Comparison of ENCODE assay signal across 17 cellular contexts in genomic region chr21:34180826-34181359, GRCh38.
DNase-seq lines count a peak whose midpoint lies in the region; ATAC-seq and TF ChIP-seq lines count a peak whose summit lies in the region.
"Had no signal": no experiment of that assay in that cellular context is flagged by ENCODE, and none has a peak within 500 bp of the region (broad histone marks: within the 10 kb centered on the region; RNA-seq: fewer than 3 reads in every experiment).

No MANE protein-coding gene starts in this region.

- no peak overlapping the region for H3K23ac ChIP-seq in mesenchymal stem cell (ENCODE audit: low read length in 2 of 2)

- no peak overlapping the region for H4K8ac ChIP-seq in mesenchymal stem cell (ENCODE audit: low read length)

- H2BK12ac ChIP-seq in mesenchymal stem cell (ENCODE audit: low read length in 2 of 2): no peak overlapping the region

- no peak overlapping the region for H3K18ac ChIP-seq in mesenchymal stem cell (ENCODE audit: low read depth in 1 of 2, low read length in 2 of 2)

- H2BK120ac ChIP-seq in mesenchymal stem cell (ENCODE audit: low read depth, low read length): no peak overlapping the region

- no peaks in the 10 kb centered on the region for H3K9me3 Mint-ChIP-seq in nephron

- peaks cover 3% of the 10 kb centered on the region for H3K36me3 Mint-ChIP-seq in nephron (ENCODE audit: low read depth)

- no peak overlapping the region for H3K4ac ChIP-seq in mesenchymal stem cell (ENCODE audit: low read depth in 1 of 2, low read length in 2 of 2)

- no peak overlapping the region for H2BK5ac ChIP-seq in mesenchymal stem cell (ENCODE audit: low read depth, low read length, poor library complexity, severe bottlenecking)

- peaks cover 1 to 34% of the 10 kb centered on the region in 2 donors for H3K4me1 ChIP-seq in ascending aorta
- H3K4me1 ChIP-seq in thyroid gland: peaks cover 23 to 27% of the 10 kb centered on the region in 2 donors
- no peaks in the 10 kb centered on the region for H3K4me1 ChIP-seq in mesenchymal stem cell (ENCODE audit: control insufficient read depth, insufficient read depth, low read depth, low read length)
- peaks cover 0 to 2% of the 10 kb centered on the region in 2 experiments; a peak in 1 of 4 replicates for H3K4me1 ChIP-seq in SK-N-SH (ENCODE audit: control insufficient read depth in 1 of 2, insufficient read depth in 2 of 2, low read depth in 1 of 2, low read length in 1 of 2)
- H3K4me1 ChIP-seq: BLaER1, pancreas had no signal

- H4K91ac ChIP-seq in mesenchymal stem cell (ENCODE audit: low read length): no peak overlapping the region

- peak overlapping the region; percentile 54 to 85 (median 70) for H3K27ac Mint-ChIP-seq in nephron
- H3K27ac Mint-ChIP-seq: activated T-helper 2 cell treated with anti-CD3 and anti-CD28 coated beads, Interferon-gamma antibody, Interleukin-2, Interleukin-4, amounts not matched to agents 10 μg/mL and 5 μg/mL and 100 μg/mL, durations not matched to agents 14 hours and 24 hours and 36 hours had no signal

- H2AFZ ChIP-seq in mesenchymal stem cell (ENCODE audit: low read depth, low read length) (no peak overlapping the region), SK-N-SH (ENCODE audit: low read depth) (no peak overlapping the region)

- H3K4me3 ChIP-seq in ascending aorta (peak overlapping the region; percentile 29 to 53), thyroid gland (replicated peaks in 1 of 3) (no peak overlapping the region), mesenchymal stem cell (ENCODE audit: insufficient read depth in 1 of 2, low read depth in 1 of 2, low read length in 2 of 2) (no peak overlapping the region), SK-N-SH (ENCODE audit: low read depth in 2 of 2, low read length in 1 of 2) (no peak overlapping the region)
- H3K4me3 ChIP-seq: BLaER1 had no signal

- no peak overlapping the region for H2BK15ac ChIP-seq in mesenchymal stem cell (ENCODE audit: low read depth, poor library complexity, severe bottlenecking)

- H2AK5ac ChIP-seq in mesenchymal stem cell (ENCODE audit: low read length, severe bottlenecking): no peak overlapping the region

- TF ChIP-seq POLR2A in thyroid gland (IDR thresholded peaks at IDR 0.05): peak in 1 of 2 donors; percentile 15

- H3K9me3 ChIP-seq in ascending aorta (no peaks in the 10 kb centered on the region), thyroid gland (no peaks in the 10 kb centered on the region), mesenchymal stem cell (ENCODE audit: control insufficient read depth, low read length) (no peaks in the 10 kb centered on the region), SK-N-SH (no peaks in the 10 kb centered on the region)
- H3K9me3 ChIP-seq: BLaER1, pancreas had no signal

- no peak overlapping the region for H3K4me2 ChIP-seq in mesenchymal stem cell (ENCODE audit: low read length, poor library complexity, severe bottlenecking)
- no peak overlapping the region for H3K4me2 ChIP-seq in SK-N-SH
- H3K4me2 ChIP-seq: BLaER1 had no signal

- ATAC-seq in left cardiac atrium (peak; percentile 36 to 39), HG02642 (IDR thresholded peaks at IDR 0.05; ENCODE audit: poor library complexity, unreplicated experiment) (no peak)
- ATAC-seq in stimulated activated naive CD8-positive, alpha-beta T cell treated with anti-CD3 and anti-CD28 coated beads, Interleukin-15, Interleukin-2, amounts not matched to agents 100 U/mL and 50 U/mL, for 24 hours: no peak

- H3F3A ChIP-seq in SK-N-SH (replicated peaks; ENCODE audit: insufficient read depth): no peaks in the 10 kb centered on the region

- no peak for TF ChIP-seq RAD21 in SK-N-SH (IDR thresholded peaks at IDR 0.05; ENCODE audit: low read length)

- POLR2A ChIA-PET in SK-N-SH (lab: Yijun Ruan, JAX): no interaction called here

- intact Hi-C loops in ascending aorta (cut with DNase I): no loop called here
- intact Hi-C loops in left cardiac atrium (cut with DNase I): no loop called here
- intact Hi-C loops in thyroid gland (cut with DNase I): no loop called here

- no peak overlapping the region for H3K14ac ChIP-seq in mesenchymal stem cell (ENCODE audit: low read length in 2 of 2)

- no peaks in the 10 kb centered on the region for H4K20me1 ChIP-seq in SK-N-SH (ENCODE audit: insufficient read depth)
- H4K20me1 ChIP-seq: BLaER1 had no signal

- TF ChIP-seq EP300 in SK-N-SH (IDR thresholded peaks at IDR 0.05; ENCODE audit: borderline replicate concordance in 1 of 2, low read depth in 1 of 2, low read length in 1 of 2): no peak

- DNase-seq in ascending aorta (ENCODE audit: low spot score in 2 of 2): no peak
- no peak for DNase-seq in left cardiac atrium
- DNase-seq in thyroid gland: peak; percentile 23 to 41
- no peak for DNase-seq in mesenchymal stem cell
- no peak for DNase-seq in stimulated activated naive CD8-positive, alpha-beta T cell treated with anti-CD3 and anti-CD28 coated beads, Interleukin-15, Interleukin-2, amounts not matched to agents 100 U/mL and 50 U/mL, for 24 hours
- DNase-seq in SK-N-SH: no peak
- DNase-seq: activated CD4-positive, alpha-beta T cell treated with anti-CD3 and anti-CD28 coated beads, Interleukin-2, amount 50 U/mL, for 4 hours; DMS79; glutamatergic neuron; mammary epithelial cell; NCI-H1417 treated with DMSO at 0.1 percent for 48 hours; pancreas; T1000 had no signal

- H3K36me3 ChIP-seq in ascending aorta: no peaks in the 10 kb centered on the region
- no peaks in the 10 kb centered on the region for H3K36me3 ChIP-seq in thyroid gland
- H3K36me3 ChIP-seq in mesenchymal stem cell (ENCODE audit: control insufficient read depth in 1 of 2, insufficient read depth in 2 of 2, low read depth in 1 of 2, low read length in 2 of 2): peaks cover 3 to 5% of the 10 kb centered on the region in 2 experiments
- H3K36me3 ChIP-seq in SK-N-SH (replicated peaks in 1 of 2; ENCODE audit: control insufficient read depth in 1 of 2, insufficient read depth in 2 of 2, low read length in 1 of 2): no peaks in the 10 kb centered on the region
- H3K36me3 ChIP-seq: BLaER1, pancreas had no signal

- 14 to 29% methylated on average over 10 of the region's 10 CpGs for WGBS in thyroid gland, 2 donors
- 71% methylated on average over 9 of the region's 10 CpGs for WGBS in mesenchymal stem cell
- 93% methylated on average over 10 of the region's 10 CpGs for WGBS in SK-N-SH (ENCODE audit: low lambda C conversion rate)

- H3K4me1 Mint-ChIP-seq in nephron: peaks cover 38% of the 10 kb centered on the region

- H3K9ac ChIP-seq in mesenchymal stem cell (ENCODE audit: low read length): no peak overlapping the region
- H3K9ac ChIP-seq in SK-N-SH: no peak overlapping the region
- H3K9ac ChIP-seq: BLaER1 had no signal

- TF ChIP-seq CTCF in ascending aorta (IDR thresholded peaks at IDR 0.05) (peak in 1 of 3 experiments; percentile 5), nephron (IDR thresholded peaks at IDR 0.05; ENCODE audit: unreplicated experiment in 3 of 3) (no peak), thyroid gland (IDR thresholded peaks at IDR 0.05) (peak in 1 of 6 experiments; percentile 17), SK-N-SH (IDR thresholded peaks at IDR 0.05) (no peak)

- H3K27me3 ChIP-seq in ascending aorta (no peaks in the 10 kb centered on the region), thyroid gland (no peaks in the 10 kb centered on the region), mesenchymal stem cell (ENCODE audit: control insufficient read depth in 1 of 2, insufficient read depth in 1 of 2, low read length in 2 of 2) (no peaks in the 10 kb centered on the region), SK-N-SH (ENCODE audit: insufficient read depth) (no peaks in the 10 kb centered on the region)
- H3K27me3 ChIP-seq: BLaER1, pancreas had no signal

- peak overlapping the region; percentile 75 to 84 for H3K27ac ChIP-seq in ascending aorta
- H3K27ac ChIP-seq in thyroid gland: peak overlapping the region; percentile 50 to 91 (median 65)
- H3K27ac ChIP-seq in mesenchymal stem cell (ENCODE audit: low read length, poor library complexity, severe bottlenecking): no peak overlapping the region
- H3K27ac ChIP-seq in SK-N-SH (ENCODE audit: low read depth in 2 of 2, low read length in 1 of 2): no peak overlapping the region
- H3K27ac ChIP-seq: BLaER1, pancreas had no signal

- peak overlapping the region in 2 of 3 experiments; percentile 29 to 46 for H3K4me3 Mint-ChIP-seq in nephron

- H3K79me2 ChIP-seq in SK-N-SH (ENCODE audit: insufficient read depth): no peaks in the 10 kb centered on the region

- peaks cover 5% of the 10 kb centered on the region for H3K27me3 Mint-ChIP-seq in nephron (ENCODE audit: low read depth)

- peaks cover 1% of the 10 kb centered on the region for H3K79me1 ChIP-seq in mesenchymal stem cell (replicated peaks; ENCODE audit: low read length, poor library complexity, severe bottlenecking)

- CTCF ChIA-PET in SK-N-SH (lab: Yijun Ruan, JAX): interaction anchor here (1.2 kb wide), 1 partner anchor 21 kb away, joined by 3 read pairs; no protein-coding TSS in a partner anchor

- H3K9me2 ChIP-seq in SK-N-SH: no peaks in the 10 kb centered on the region

TF ChIP-seq in SK-N-SH, 30 proteins besides CTCF, POLR2A, EP300 and RAD21:
- TF ChIP-seq FOXJ3 (CRISPR knock-in tag; IDR thresholded peaks at IDR 0.05) (no peak), CHD2 (IDR thresholded peaks at IDR 0.05; ENCODE audit: low read length, partially characterized antibody) (no peak), NFIC (IDR thresholded peaks at IDR 0.05; ENCODE audit: borderline replicate concordance) (no peak), YY1 (IDR thresholded peaks at IDR 0.05; ENCODE audit: low read depth) (no peak)

Comparison
In these comparisons a context has a peak if more than half of its experiments do, and no peak if none do; other contexts are left out.
1. DNase-seq: peak in thyroid gland (2 of 2); none in ascending aorta (0 of 2), left cardiac atrium (single experiment), mesenchymal stem cell (single experiment), stimulated activated naive CD8-positive, alpha-beta T cell treated with anti-CD3 and anti-CD28 coated beads, Interleukin-15, Interleukin-2, amounts not matched to agents 100 U/mL and 50 U/mL, for 24 hours (single experiment) and SK-N-SH (single experiment).
2. H3K27ac ChIP-seq: peak in ascending aorta (2 of 2) and thyroid gland (3 of 3); none in mesenchymal stem cell (single experiment) and SK-N-SH (0 of 2).
3. H3K4me3 ChIP-seq: peak in ascending aorta (2 of 2); none in thyroid gland (0 of 3), mesenchymal stem cell (0 of 2) and SK-N-SH (0 of 2).
4. ATAC-seq: peak in left cardiac atrium (2 of 2); none in stimulated activated naive CD8-positive, alpha-beta T cell treated with anti-CD3 and anti-CD28 coated beads, Interleukin-15, Interleukin-2, amounts not matched to agents 100 U/mL and 50 U/mL, for 24 hours (single experiment) and HG02642 (single experiment).